1 cellular context compared by ENCODE assay signal in genomic region chr10:43263551-43264323, GRCh38.
TF ChIP-seq lines count a peak whose summit lies in the region.

No MANE protein-coding gene starts in this region.

TF ChIP-seq in SK-N-SH treated with all-trans-retinoic acid at 6 μM for 48 hours, 23 proteins besides CTCF, POLR2A, EP300 and RAD21 (continued from another document):
- TF ChIP-seq TSHZ2 (CRISPR knock-in tag; IDR thresholded peaks at IDR 0.05) (no peak), ZNF8 (CRISPR knock-in tag; IDR thresholded peaks at IDR 0.05) (no peak), ZNF70 (CRISPR knock-in tag; IDR thresholded peaks at IDR 0.05) (no peak), ESRRG (CRISPR knock-in tag; IDR thresholded peaks at IDR 0.05) (no peak), TOX (CRISPR knock-in tag; IDR thresholded peaks at IDR 0.05; ENCODE audit: borderline replicate concordance) (no peak)
